Comparison of ENCODE assay signal across 1 cellular context in the genomic region with DNA sequence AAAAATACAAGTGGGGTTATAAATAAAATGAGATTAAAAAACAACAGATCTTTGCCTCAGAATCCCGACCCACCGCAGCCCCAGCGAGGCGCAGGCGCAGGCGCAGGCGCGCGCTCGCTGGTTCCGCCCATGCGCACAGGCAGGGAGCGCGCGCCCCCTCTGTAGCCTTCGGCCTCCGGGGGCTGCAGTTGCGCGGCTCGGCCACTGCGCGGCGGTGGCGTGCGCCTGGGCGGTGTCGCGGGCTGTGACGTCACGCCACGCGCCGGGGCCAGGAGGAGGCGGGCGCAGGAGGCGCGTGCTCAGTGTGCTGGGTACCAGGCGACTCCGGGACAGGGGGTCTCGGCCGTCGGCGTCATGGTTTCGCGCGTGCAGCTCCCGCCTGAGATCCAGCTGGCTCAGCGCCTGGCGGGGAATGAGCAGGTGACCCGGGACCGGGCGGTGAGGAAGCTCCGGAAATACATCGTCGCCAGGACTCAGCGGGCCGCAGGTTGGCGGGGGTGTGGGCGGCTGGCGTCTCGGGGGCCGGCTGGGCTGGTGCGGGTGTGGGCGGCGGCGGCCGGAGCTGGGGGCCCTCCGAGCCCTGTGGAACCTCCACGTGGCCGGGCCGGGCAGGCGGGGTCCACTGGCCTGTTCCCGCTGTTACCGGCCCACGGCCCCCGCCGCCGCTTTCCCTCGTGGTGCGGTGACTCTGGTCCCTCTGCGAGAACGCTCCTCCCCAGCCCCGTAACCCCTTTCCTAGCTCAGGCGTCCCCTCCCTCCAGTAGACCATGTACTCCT.
A peak's percentile ranks its signal among the peaks of the same experiment; 100 is the strongest.
TF ChIP-seq lines count a peak whose summit lies in the region.

A gene with protein sequence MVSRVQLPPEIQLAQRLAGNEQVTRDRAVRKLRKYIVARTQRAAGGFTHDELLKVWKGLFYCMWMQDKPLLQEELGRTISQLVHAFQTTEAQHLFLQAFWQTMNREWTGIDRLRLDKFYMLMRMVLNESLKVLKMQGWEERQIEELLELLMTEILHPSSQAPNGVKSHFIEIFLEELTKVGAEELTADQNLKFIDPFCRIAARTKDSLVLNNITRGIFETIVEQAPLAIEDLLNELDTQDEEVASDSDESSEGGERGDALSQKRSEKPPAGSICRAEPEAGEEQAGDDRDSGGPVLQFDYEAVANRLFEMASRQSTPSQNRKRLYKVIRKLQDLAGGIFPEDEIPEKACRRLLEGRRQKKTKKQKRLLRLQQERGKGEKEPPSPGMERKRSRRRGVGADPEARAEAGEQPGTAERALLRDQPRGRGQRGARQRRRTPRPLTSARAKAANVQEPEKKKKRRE (plus strand): TSS at position 302 of the 777 bp plus-strand sequence. CDS start 53 bp downstream, at position 355.

TF ChIP-seq in GM12878, 131 proteins besides CTCF, POLR2A, EP300 and RAD21 (continued from another document):
- TF ChIP-seq MAX (IDR thresholded peaks at IDR 0.05; ENCODE audit: low read depth, low read length), result peak; percentile 91
- TF ChIP-seq MTA3 (IDR thresholded peaks at IDR 0.05; ENCODE audit: borderline replicate concordance, low read length), result no peak
- no peak for TF ChIP-seq PAX8 (IDR thresholded peaks at IDR 0.05)
- TF ChIP-seq JUNB (IDR thresholded peaks at IDR 0.05), result no peak
- TF ChIP-seq IKZF2 (IDR thresholded peaks at IDR 0.05), result no peak
- TF ChIP-seq TBL1XR1 (IDR thresholded peaks at IDR 0.05; ENCODE audit: low read depth, low read length), result 0 out of 2 replicates have a peak, but pooled peaks have one; percentile 17
- TF ChIP-seq CUX1 (IDR thresholded peaks at IDR 0.05; ENCODE audit: insufficient replicate concordance, low read depth, low read length), result no peak
- TF ChIP-seq, protein P1, sequence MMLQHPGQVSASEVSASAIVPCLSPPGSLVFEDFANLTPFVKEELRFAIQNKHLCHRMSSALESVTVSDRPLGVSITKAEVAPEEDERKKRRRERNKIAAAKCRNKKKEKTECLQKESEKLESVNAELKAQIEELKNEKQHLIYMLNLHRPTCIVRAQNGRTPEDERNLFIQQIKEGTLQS (IDR thresholded peaks at IDR 0.05; ENCODE audit: borderline replicate concordance, extremely low read depth, low read depth, low read length), result peak; percentile 97
- TF ChIP-seq ASH2L (IDR thresholded peaks at IDR 0.05; ENCODE audit: borderline replicate concordance, low read depth), result no peak
- TF ChIP-seq BACH1 (IDR thresholded peaks at IDR 0.05; ENCODE audit: borderline replicate concordance), result peak; percentile 87; the same call in 1 of the 2 replicates
- TF ChIP-seq NKRF (conservative IDR thresholded peaks at IDR 0.05), result peak; percentile 95
- TF ChIP-seq FOXM1 (IDR thresholded peaks at IDR 0.05; ENCODE audit: low read depth, low read length), result no peak
- no peak for TF ChIP-seq MTA2 (IDR thresholded peaks at IDR 0.05; ENCODE audit: low read depth)
- peak in 1 of 2 experiments; percentile 84; a peak in 2 of 3 replicates for TF ChIP-seq EGR1 (IDR thresholded peaks at IDR 0.05; ENCODE audit: borderline replicate concordance in 1 of 2, low read depth in 2 of 2, low read length in 2 of 2)
- peak; percentile 97 for TF ChIP-seq SMARCA5 (IDR thresholded peaks at IDR 0.05)
- TF ChIP-seq CBX3 (IDR thresholded peaks at IDR 0.05; ENCODE audit: borderline replicate concordance, low read depth), result no peak
- no peak for TF ChIP-seq KAT2A (conservative IDR thresholded peaks at IDR 0.05; ENCODE audit: control insufficient read depth, low read depth, low read length)
